Comparison of ENCODE assay signal across 28 cellular contexts in genomic region chr6:79697430-79697829, GRCh38.
"Had no signal": no experiment of that assay in that cellular context is flagged by ENCODE, and none has a peak within 500 bp of the region (broad histone marks: within the 10 kb centered on the region; RNA-seq: fewer than 3 reads in every experiment).

No MANE protein-coding gene starts in this region.

- ATAC-seq: activated CD8-positive, alpha-beta memory T cell treated with anti-CD3 and anti-CD28 coated beads, Interleukin-2, amount 10 ng/mL, durations not matched to agents 7 days and 5 days; activated T-cell treated with anti-CD3 and anti-CD28 coated beads, Interleukin-2, amount 50 U/mL, for 4 hours; Panc1 had no signal

- H3K4me3 Mint-ChIP-seq: activated CD4-positive, alpha-beta T cell treated with anti-CD3 and anti-CD28 coated beads, Interleukin-2, amount 10 ng/mL, durations not matched to agents 7 days and 5 days; activated CD8-positive, alpha-beta memory T cell treated with anti-CD3 and anti-CD28 coated beads, Interleukin-2, amount 10 ng/mL, durations not matched to agents 7 days and 5 days; activated T-cell treated with anti-CD3 and anti-CD28 coated beads, Interleukin-2, amount 50 U/mL, for 4 hours; central memory CD8-positive, alpha-beta T cell; T-helper 1 cell treated with Interleukin-12 subunit alpha and Interleukin-12 subunit beta and Interleukin-4 antibody, amounts not matched to agents 30 μg/mL and 1 μg/mL, for 36 hours; T-helper 2 cell treated with Interferon-gamma antibody and Interleukin-4, amounts not matched to agents 5 μg/mL and 100 μg/mL, for 36 hours had no signal

- FAIRE-seq: TTC549 had no signal

- H3K9me3 Mint-ChIP-seq: activated CD4-positive, alpha-beta T cell treated with anti-CD3 and anti-CD28 coated beads, Interleukin-2, amount 10 ng/mL, durations not matched to agents 7 days and 5 days; activated T-cell treated with anti-CD3 and anti-CD28 coated beads, Interleukin-2, amount 50 U/mL, for 4 hours; central memory CD8-positive, alpha-beta T cell; T-helper 1 cell treated with Interleukin-12 subunit alpha and Interleukin-12 subunit beta and Interleukin-4 antibody, amounts not matched to agents 30 μg/mL and 1 μg/mL, for 36 hours; T-helper 2 cell treated with Interferon-gamma antibody and Interleukin-4, amounts not matched to agents 5 μg/mL and 100 μg/mL, for 36 hours had no signal

- H3K27ac ChIP-seq: brain microvascular endothelial cell, SJSA1 had no signal

- DNase-seq: activated CD4-positive, alpha-beta T cell treated with anti-CD3 and anti-CD28 coated beads, Interleukin-2, amount 10 ng/mL, durations not matched to agents 7 days and 5 days; activated CD4-positive, alpha-beta T cell treated with anti-CD3 and anti-CD28 coated beads, Interleukin-2, amount 50 U/mL, for 48 hours; activated CD8-positive, alpha-beta memory T cell treated with anti-CD3 and anti-CD28 coated beads for 24 hours; activated CD8-positive, alpha-beta memory T cell treated with anti-CD3 and anti-CD28 coated beads, Interleukin-2, amount 10 ng/mL, durations not matched to agents 7 days and 5 days; activated effector memory CD4-positive, alpha-beta T cell treated with anti-CD3 and anti-CD28 coated beads, Interleukin-2, amount 50 U/mL, for 16 hours; activated naive CD4-positive, alpha-beta T cell; activated naive CD4-positive, alpha-beta T cell treated with anti-CD3 and anti-CD28 coated beads, Interleukin-2, amount 50 U/mL, for 16 hours; activated T-cell treated with anti-CD3 and anti-CD28 coated beads, Interleukin-2, amount 50 U/mL, for 4 hours; aorta; brain microvascular endothelial cell; Kasumi-1; KG1; MM.1S; MV-4-11; NCI-H1092; NCI-H1436 treated with DMSO at 0.1 percent for 48 hours; NCI-H1694 treated with DMSO at 0.1 percent for 48 hours; NCI-H2029; NCI-H345; NCI-H524 treated with DMSO at 0.1 percent for 48 hours; SHP77; SK-N-SH had no signal

- H3K4me3 ChIP-seq: SJSA1 had no signal

- H3K27me3 Mint-ChIP-seq: activated CD4-positive, alpha-beta T cell treated with anti-CD3 and anti-CD28 coated beads, Interleukin-2, amount 10 ng/mL, durations not matched to agents 7 days and 5 days had no signal

- H3K36me3 Mint-ChIP-seq: activated CD8-positive, alpha-beta memory T cell treated with anti-CD3 and anti-CD28 coated beads, Interleukin-2, amount 10 ng/mL, durations not matched to agents 7 days and 5 days had no signal

- H3K27ac Mint-ChIP-seq: activated CD4-positive, alpha-beta T cell treated with anti-CD3 and anti-CD28 coated beads, Interleukin-2, amount 10 ng/mL, durations not matched to agents 7 days and 5 days; activated CD8-positive, alpha-beta memory T cell treated with anti-CD3 and anti-CD28 coated beads, Interleukin-2, amount 10 ng/mL, durations not matched to agents 7 days and 5 days; T-helper 1 cell treated with Interleukin-12 subunit alpha and Interleukin-12 subunit beta and Interleukin-4 antibody, amounts not matched to agents 30 μg/mL and 1 μg/mL, for 36 hours; T-helper 2 cell treated with Interferon-gamma antibody and Interleukin-4, amounts not matched to agents 5 μg/mL and 100 μg/mL, for 36 hours had no signal
